Comparison of ENCODE assay signal across 24 cellular contexts in genomic region chr10:103353281-103353680, GRCh38. TPM values are rescaled to one million over a fixed set of nuclear protein-coding genes. Genes with fewer than 3 reads are reported as not detected.
DNase-seq lines count a peak whose midpoint lies in the region; ATAC-seq, FAIRE-seq and TF ChIP-seq lines count a peak whose summit lies in the region.
"Had no signal": no experiment of that assay in that cellular context is flagged by ENCODE, and none has a peak within 500 bp of the region (broad histone marks: within the 10 kb centered on the region; RNA-seq: fewer than 3 reads in every experiment).

No MANE protein-coding gene starts in this region.

- H3K23ac ChIP-seq in H1 (ENCODE audit: insufficient read length) = no peak overlapping the region

- H4K5ac ChIP-seq in H1 (ENCODE audit: insufficient read length, low read depth, low read length) = no peak overlapping the region

- 60% methylated on average over 2 of the region's 2 CpGs; no CpG with 5 or more reads in 1 of the 2 experiments for WGBS in H1 (ENCODE audit: extremely low coverage in 1 of 2, insufficient coverage in 1 of 2, insufficient read length in 1 of 2, insufficient replicate concordance in 2 of 2, low coverage in 1 of 2, low lambda C conversion rate in 2 of 2, missing lambda C conversion rate in 1 of 2), 2 experiments

- no peak for FAIRE-seq in H1 (lab: Jason Lieb, UNC)
- FAIRE-seq: bronchial epithelial cell had no signal

- H2BK15ac ChIP-seq in H1 (ENCODE audit: low read length) = no peak overlapping the region

- TF ChIP-seq CTCF in 22Rv1 (IDR thresholded peaks at IDR 0.05) (0 out of 2 replicates have a peak, but pooled peaks have one; percentile 0), GM12865 (IDR thresholded peaks at IDR 0.05; ENCODE audit: insufficient read depth, low read depth, low read length, missing control alignments) (no peak), H1 (IDR thresholded peaks at IDR 0.05; ENCODE audit: control extremely low read depth in 1 of 3, insufficient read depth in 1 of 3, low read depth in 1 of 3, low read length in 3 of 3) (peak in 1 of 3 experiments; percentile 16; a peak in 1 of 4 replicates)
- TF ChIP-seq CTCF in activated CD8-positive, alpha-beta T cell treated with anti-CD3 and anti-CD28 coated beads for 36 hours (IDR thresholded peaks at IDR 0.05) = no peak

- H3K56ac ChIP-seq in H1 (replicated peaks; ENCODE audit: insufficient read length, low read depth, low read length) = no peak overlapping the region

- H3K4me1 Mint-ChIP-seq in activated CD8-positive, alpha-beta T cell treated with anti-CD3 and anti-CD28 coated beads for 36 hours (ENCODE audit: low read depth) = peaks cover 5% of the 10 kb centered on the region

- H3K4me3 Mint-ChIP-seq in activated CD8-positive, alpha-beta T cell treated with anti-CD3 and anti-CD28 coated beads for 36 hours = no peak overlapping the region
- H3K4me3 Mint-ChIP-seq: type B pancreatic cell had no signal

- H3K27me3 Mint-ChIP-seq in activated CD8-positive, alpha-beta T cell treated with anti-CD3 and anti-CD28 coated beads for 36 hours = no peaks in the 10 kb centered on the region
- H3K27me3 Mint-ChIP-seq: CD4-positive, alpha-beta memory T cell; type B pancreatic cell had no signal

- peaks cover 6% of the 10 kb centered on the region for H3K36me3 Mint-ChIP-seq in activated CD8-positive, alpha-beta T cell treated with anti-CD3 and anti-CD28 coated beads for 36 hours (ENCODE audit: low read depth)

- TF ChIP-seq POLR2A in H1 (IDR thresholded peaks at IDR 0.05; ENCODE audit: control extremely low read depth in 1 of 2, low read depth in 2 of 2, low read length in 2 of 2) = no peak

- H3K9me3 Mint-ChIP-seq in activated CD8-positive, alpha-beta T cell treated with anti-CD3 and anti-CD28 coated beads for 36 hours = no peaks in the 10 kb centered on the region
- H3K9me3 Mint-ChIP-seq: CD4-positive, alpha-beta memory T cell; type B pancreatic cell had no signal

- DNase-seq in GM12865 (ENCODE audit: low read depth) = peak; percentile 12
- DNase-seq in MV-4-11 (lab: John Stamatoyannopoulos, UW) = peak; percentile 17
- DNase-seq in H1 (ENCODE audit: low read depth in 1 of 2, low spot score in 2 of 2) = no peak
- DNase-seq in HCEC 1CT = no peak
- no peak for DNase-seq in COLO668 (lab: John Stamatoyannopoulos, UW; ENCODE audit: unreplicated experiment)
- no peak for DNase-seq in C1 segment of cervical spinal cord (lab: John Stamatoyannopoulos, UW)
- DNase-seq in activated CD8-positive, alpha-beta T cell treated with anti-CD3 and anti-CD28 coated beads for 36 hours = no peak
- DNase-seq: activated CD4-positive, alpha-beta T cell treated with anti-CD3 and anti-CD28 coated beads for 4 hours; activated CD8-positive, alpha-beta memory T cell treated with anti-CD3 and anti-CD28 coated beads, Interleukin-2, amount 50 U/mL, for 4 hours; activated effector memory CD4-positive, alpha-beta T cell treated with anti-CD3 and anti-CD28 coated beads, Interleukin-2, amount 50 U/mL, for 16 hours; CD4-positive, alpha-beta memory T cell; dorsolateral prefrontal cortex; EL; left ventricle myocardium inferior; NCI-H1105; NCI-H2171 treated with DMSO at 0.1 percent for 48 hours; nucleus accumbens; right cardiac atrium; stimulated activated naive CD8-positive, alpha-beta T cell treated with anti-CD3 and anti-CD28 coated beads, Interleukin-15, Interleukin-2, amounts not matched to agents 100 U/mL and 50 U/mL, for 24 hours; T1000 had no signal

- no peak overlapping the region for H3K14ac ChIP-seq in H1 (ENCODE audit: insufficient read length)

- H3K18ac ChIP-seq in H1 (ENCODE audit: extremely low read depth, low read length) = no peak overlapping the region

- H3K4me3 ChIP-seq in GM12865 (ENCODE audit: low read depth, low read length) = no peak overlapping the region
- H3K4me3 ChIP-seq in H1 (ENCODE audit: extremely low read depth in 1 of 4, insufficient read depth in 2 of 4, low read depth in 3 of 4, low read length in 4 of 4) = no peak overlapping the region
- H3K4me3 ChIP-seq: adrenal gland, dorsolateral prefrontal cortex, left ventricle myocardium inferior had no signal

- H3K27ac ChIP-seq in 22Rv1 = no peak overlapping the region
- no peak overlapping the region for H3K27ac ChIP-seq in H1 (ENCODE audit: low read depth, low read length)
- H3K27ac ChIP-seq: adrenal gland, dorsolateral prefrontal cortex, left ventricle myocardium inferior had no signal

- H2BK12ac ChIP-seq in H1 (ENCODE audit: low read depth, low read length) = no peak overlapping the region

- no peaks in the 10 kb centered on the region for H3K79me1 ChIP-seq in H1 (ENCODE audit: low read depth, low read length)

- H3K4me1 ChIP-seq in H1 (replicated peaks in 1 of 4; ENCODE audit: control insufficient read depth in 3 of 4, insufficient read depth in 4 of 4, low read length in 3 of 4) = peaks cover 0 to 3% (median 1%) of the 10 kb centered on the region in 4 experiments; a peak in 4 of 7 replicates

- H3K27me3 ChIP-seq in H1 (replicated peaks in 1 of 4; ENCODE audit: control insufficient read depth in 3 of 4, extremely low read depth in 1 of 4, insufficient read depth in 3 of 4, low read length in 3 of 4) = no peaks in the 10 kb centered on the region
- H3K27me3 ChIP-seq: adrenal gland, dorsolateral prefrontal cortex had no signal

- H3K9ac ChIP-seq in H1 (replicated peaks in 1 of 4; ENCODE audit: extremely low read depth in 1 of 4, low read depth in 3 of 4, low read length in 3 of 4) = no peak overlapping the region

- TF ChIP-seq EP300 in H1 (IDR thresholded peaks at IDR 0.05; ENCODE audit: borderline replicate concordance in 1 of 2, low read depth in 2 of 2, low read length in 2 of 2) = no peak

- peaks cover 0 to 6% (median 3%) of the 10 kb centered on the region in 4 experiments; a peak in 3 of 8 replicates for H3K36me3 ChIP-seq in H1 (ENCODE audit: control insufficient read depth in 2 of 4, insufficient read depth in 4 of 4, low read length in 3 of 4)

- no peak overlapping the region for H4K91ac ChIP-seq in H1 (replicated peaks; ENCODE audit: insufficient read length, low read length)

- peaks cover 0 to 4% of the 10 kb centered on the region in 2 experiments; a peak in 2 of 4 replicates for H3K79me2 ChIP-seq in H1 (ENCODE audit: control insufficient read depth in 1 of 2, insufficient read depth in 2 of 2, low read length in 2 of 2)

- POLR2A ChIA-PET in H1 (lab: Charles Lee; ENCODE audit: partially characterized antibody) = interaction anchor here (0.6 kb wide), 1 partner anchor 9 kb away, joined by 3 read pairs; no protein-coding TSS in a partner anchor
- POLR2A ChIA-PET in activated CD8-positive, alpha-beta T cell treated with anti-CD3 and anti-CD28 coated beads for 36 hours (lab: Charles Lee) = interaction anchor here (1.6 kb wide), 1 partner anchor 43 kb away, joined by 4 read pairs; the partner anchor contains the start of genes ATP5MK and PDCD11

- no peaks in the 10 kb centered on the region for H3K9me3 ChIP-seq in H1 (ENCODE audit: insufficient read depth in 2 of 2, low read depth in 1 of 2, low read length in 1 of 2)
- H3K9me3 ChIP-seq: adrenal gland, left ventricle myocardium inferior had no signal

- H3K23me2 ChIP-seq in H1 (ENCODE audit: low read depth, low read length) = peaks cover 4% of the 10 kb centered on the region; the same call in 1 of the 2 replicates

- no peak overlapping the region for H4K8ac ChIP-seq in H1 (ENCODE audit: extremely low read depth, insufficient read depth, low read length)

- TF ChIP-seq RAD21 in H1 (IDR thresholded peaks at IDR 0.05 in 1 of 2, conservative IDR thresholded peaks at IDR 0.05 in 1 of 2; ENCODE audit: low read depth in 2 of 2, low read length in 2 of 2) = no peak

- no peak for ATAC-seq in activated CD8-positive, alpha-beta T cell treated with anti-CD3 and anti-CD28 coated beads for 36 hours
- ATAC-seq: right cardiac atrium; stimulated activated naive CD8-positive, alpha-beta T cell treated with anti-CD3 and anti-CD28 coated beads, Interleukin-15, Interleukin-2, amounts not matched to agents 100 U/mL and 50 U/mL, for 24 hours had no signal

- H2AFZ ChIP-seq in H1 (ENCODE audit: low read length) = peak overlapping the region; percentile 85; the same call in 1 of the 2 replicates

- no peak overlapping the region for H3K27ac Mint-ChIP-seq in activated CD8-positive, alpha-beta T cell treated with anti-CD3 and anti-CD28 coated beads for 36 hours
- H3K27ac Mint-ChIP-seq: CD4-positive, alpha-beta memory T cell; type B pancreatic cell had no signal

- no peak overlapping the region for H2BK120ac ChIP-seq in H1 (replicated peaks; ENCODE audit: low read depth, low read length)

- CTCF ChIA-PET in H1 (lab: Charles Lee; ENCODE audit: partially characterized antibody) = interaction anchor here (0.7 to 3.3 kb wide), 5 partner anchors 15 to 674 kb away, joined by 3 to 11 read pairs (median 3); no protein-coding TSS in a partner anchor
- CTCF ChIA-PET in activated CD8-positive, alpha-beta T cell treated with anti-CD3 and anti-CD28 coated beads for 36 hours (lab: Charles Lee) = interaction anchor here (0.9 to 1.0 kb wide), 2 partner anchors 132 to 589 kb away, joined by 3 to 6 read pairs; no protein-coding TSS in a partner anchor

- intact Hi-C loops in activated CD8-positive, alpha-beta T cell treated with anti-CD3 and anti-CD28 coated beads for 36 hours (cut with micrococcal nuclease) = no loop called here

- no peak overlapping the region for H3K4ac ChIP-seq in H1 (replicated peaks; ENCODE audit: insufficient read length, low read depth, low read length)

- H3K4me2 ChIP-seq in H1 (ENCODE audit: insufficient read depth in 1 of 2, low read depth in 2 of 2, low read length in 2 of 2) = no peak overlapping the region

- H2BK5ac ChIP-seq in H1 (ENCODE audit: low read depth, low read length) = no peak overlapping the region

- no peak overlapping the region for H2BK20ac ChIP-seq in H1 (ENCODE audit: low read length)

- no peak overlapping the region for H2AK5ac ChIP-seq in H1 (ENCODE audit: low read depth, low read length)

- H4K20me1 ChIP-seq in H1 (replicated peaks in 1 of 2; ENCODE audit: control insufficient read depth in 1 of 2, insufficient read depth in 2 of 2, low read length in 2 of 2) = no peaks in the 10 kb centered on the region

RNA-seq across cellular contexts. Expression of gene PCGF6, which starts 2.3 kb away (rescaled TPM):
- 16.2 and 18.6 TPM in 2 replicates for total RNA-seq in H1 (2021; fragmentation: NEBNext Ultra II Directional; extraction: Animal tissue kit (Norgen Biotek cat#: 25700))
- 4.0 and 6.9 TPM in 2 replicates for polyA plus RNA-seq in H1 (2011; rRNA removed)
- 8.9 TPM for polyA plus RNA-seq in H1 (2011; cell fraction: cytosol; rRNA removed)
- polyA plus RNA-seq in H1 (2011; cell fraction: nucleus; rRNA removed) = 2.8 TPM
- polyA plus RNA-seq in H1 (2012, experiment 1 of 2) = 11.2 to 18.2 TPM (median 11.6 TPM) in 4 replicates
- polyA plus RNA-seq in H1 (2012, experiment 2 of 2) = 1.6 TPM
- 7.5 TPM for polyA plus RNA-seq in H1 (2013, experiment 1 of 2)
- 7.6 TPM for polyA plus RNA-seq in H1 (2013, experiment 2 of 2)
- polyA minus RNA-seq in H1 (2011; rRNA and poly(A)+ RNA removed) = 5.1 and 5.2 TPM in 2 replicates
- 5.1 TPM for polyA minus RNA-seq in H1 (2011; cell fraction: cytosol; rRNA and poly(A)+ RNA removed)
- 5.8 TPM for polyA minus RNA-seq in H1 (2011; cell fraction: nucleus; rRNA and poly(A)+ RNA removed)
- 10 to 100 TPM; 13.3 to 14.5 TPM for total RNA-seq in activated CD8-positive, alpha-beta T cell treated with anti-CD3 and anti-CD28 coated beads for 36 hours

RNA-seq across cellular contexts. Expression of gene TAF5, which starts 14.5 kb away (rescaled TPM):
- total RNA-seq in H1 (2021; fragmentation: NEBNext Ultra II Directional; extraction: Animal tissue kit (Norgen Biotek cat#: 25700)) = 14.5 and 15.6 TPM in 2 replicates
- polyA plus RNA-seq in H1 (2011; rRNA removed) = 4.0 and 5.8 TPM in 2 replicates
- polyA plus RNA-seq in H1 (2011; cell fraction: cytosol; rRNA removed) = 6.8 TPM
- polyA plus RNA-seq in H1 (2011; cell fraction: nucleus; rRNA removed) = 2.3 TPM
- 6.9 to 12.3 TPM (median 8.3 TPM) in 4 replicates for polyA plus RNA-seq in H1 (2012, experiment 1 of 2)
- polyA plus RNA-seq in H1 (2012, experiment 2 of 2) = 1.4 TPM
- polyA plus RNA-seq in H1 (2013, experiment 1 of 2) = 8.2 TPM
- polyA plus RNA-seq in H1 (2013, experiment 2 of 2) = 9.1 TPM
- polyA minus RNA-seq in H1 (2011; rRNA and poly(A)+ RNA removed) = 7.5 and 7.8 TPM in 2 replicates
- polyA minus RNA-seq in H1 (2011; cell fraction: cytosol; rRNA and poly(A)+ RNA removed) = 6.7 TPM
- polyA minus RNA-seq in H1 (2011; cell fraction: nucleus; rRNA and poly(A)+ RNA removed) = 6.0 TPM
- 10 to 100 TPM; 11.1 to 13.0 TPM for total RNA-seq in activated CD8-positive, alpha-beta T cell treated with anti-CD3 and anti-CD28 coated beads for 36 hours

RNA-seq across cellular contexts. Expression of gene ATP5MK, which starts 43.0 kb away (rescaled TPM):
- 312 and 339 TPM in 2 replicates for total RNA-seq in H1 (2021; fragmentation: NEBNext Ultra II Directional; extraction: Animal tissue kit (Norgen Biotek cat#: 25700))
- 144 and 280 TPM in 2 replicates for polyA plus RNA-seq in H1 (2011; rRNA removed)
- 298 TPM for polyA plus RNA-seq in H1 (2011; cell fraction: cytosol; rRNA removed)
- polyA plus RNA-seq in H1 (2011; cell fraction: nucleus; rRNA removed) = 42.4 TPM
- 189 to 357 TPM (median 246 TPM) in 4 replicates for polyA plus RNA-seq in H1 (2012, experiment 1 of 2)
- 776 TPM for polyA plus RNA-seq in H1 (2012, experiment 2 of 2)
- 668 TPM for polyA plus RNA-seq in H1 (2013, experiment 1 of 2)
- polyA plus RNA-seq in H1 (2013, experiment 2 of 2) = 698 TPM
- 18.2 and 24.8 TPM in 2 replicates for polyA minus RNA-seq in H1 (2011; rRNA and poly(A)+ RNA removed)
- 13.4 TPM for polyA minus RNA-seq in H1 (2011; cell fraction: cytosol; rRNA and poly(A)+ RNA removed)
- polyA minus RNA-seq in H1 (2011; cell fraction: nucleus; rRNA and poly(A)+ RNA removed) = 30.1 TPM
- 100 to 1,000 TPM; 404 to 425 TPM for total RNA-seq in activated CD8-positive, alpha-beta T cell treated with anti-CD3 and anti-CD28 coated beads for 36 hours

RNA-seq across cellular contexts. Expression of gene PDCD11, which starts 43.1 kb away (rescaled TPM):
- 78.5 and 79.1 TPM in 2 replicates for total RNA-seq in H1 (2021; fragmentation: NEBNext Ultra II Directional; extraction: Animal tissue kit (Norgen Biotek cat#: 25700))
- polyA plus RNA-seq in H1 (2011; rRNA removed) = 18.1 and 24.3 TPM in 2 replicates
- polyA plus RNA-seq in H1 (2011; cell fraction: cytosol; rRNA removed) = 30.7 TPM
- polyA plus RNA-seq in H1 (2011; cell fraction: nucleus; rRNA removed) = 90.1 TPM
- 53.2 to 61.0 TPM (median 55.8 TPM) in 4 replicates for polyA plus RNA-seq in H1 (2012, experiment 1 of 2)
- 12.5 TPM for polyA plus RNA-seq in H1 (2012, experiment 2 of 2)
- 44.6 TPM for polyA plus RNA-seq in H1 (2013, experiment 1 of 2)
- polyA plus RNA-seq in H1 (2013, experiment 2 of 2) = 49.0 TPM
- polyA minus RNA-seq in H1 (2011; rRNA and poly(A)+ RNA removed) = 91.5 and 96.4 TPM in 2 replicates
- polyA minus RNA-seq in H1 (2011; cell fraction: cytosol; rRNA and poly(A)+ RNA removed) = 37.8 TPM
- polyA minus RNA-seq in H1 (2011; cell fraction: nucleus; rRNA and poly(A)+ RNA removed) = 71.9 TPM
- 10 to 100 TPM; 63.7 to 68.8 TPM for total RNA-seq in activated CD8-positive, alpha-beta T cell treated with anti-CD3 and anti-CD28 coated beads for 36 hours

Comparison
In these comparisons a context has a peak if more than half of its experiments do, and no peak if none do; other contexts are left out.
1. DNase-seq: peak in GM12865 (single experiment) and MV-4-11 (single experiment); none in H1 (0 of 2), HCEC 1CT (single experiment), COLO668 (single experiment), C1 segment of cervical spinal cord (0 of 14) and activated CD8-positive, alpha-beta T cell treated with anti-CD3 and anti-CD28 coated beads for 36 hours (single experiment).